19 cellular contexts compared by ENCODE assay signal in genomic region chr9:15498246-15499018, GRCh38. TPM values are rescaled to one million over a fixed set of nuclear protein-coding genes. Genes with fewer than 3 reads are reported as not detected.
DNase-seq lines count a peak whose midpoint lies in the region; ATAC-seq, FAIRE-seq and TF ChIP-seq lines count a peak whose summit lies in the region.
"Had no signal": no experiment of that assay in that cellular context is flagged by ENCODE, and none has a peak within 500 bp of the region (broad histone marks: within the 10 kb centered on the region; RNA-seq: fewer than 3 reads in every experiment).

No MANE protein-coding gene starts in this region.

- TF ChIP-seq RAD21 in A549 (conservative IDR thresholded peaks at IDR 0.05 in 1 of 2, IDR thresholded peaks at IDR 0.05 in 1 of 2), result no peak

- no peak for ATAC-seq in A549
- peak; percentile 56; the same call in 2 of the 3 replicates for ATAC-seq in SK-N-SH treated with all-trans-retinoic acid at 6 μM for 48 hours
- ATAC-seq in naive thymus-derived CD8-positive, alpha-beta T cell, result no peak
- no peak for ATAC-seq in GM18517 (IDR thresholded peaks at IDR 0.05; ENCODE audit: unreplicated experiment)

- WGBS in A549 (ENCODE audit: missing lambda C conversion rate), result 95% methylated on average over 13 of the region's 13 CpGs
- 94 to 98% methylated on average over 13 of the region's 13 CpGs for WGBS in thyroid gland, 2 donors

- no peak overlapping the region for H3K27ac ChIP-seq in A549
- no peak overlapping the region for H3K27ac ChIP-seq in thyroid gland
- H3K27ac ChIP-seq: BLaER1 treated with 17β-estradiol and CSF1 and Interleukin-3, amounts not matched to agents 10 nM and 100 nM; HL-60; PC-9; RWPE1 had no signal

- POLR2A ChIA-PET in A549 (lab: Yijun Ruan, JAX), result interaction anchor here (1.3 kb wide), 1 partner anchor 12 kb away, joined by 4 read pairs; the partner anchor contains the start of gene PSIP1
- POLR2A ChIA-PET in naive thymus-derived CD8-positive, alpha-beta T cell (lab: Charles Lee), result no interaction called here

- no peak for TF ChIP-seq EP300 in A549 (IDR thresholded peaks at IDR 0.05)

- no peak overlapping the region for H3K4me3 ChIP-seq in A549
- no peak overlapping the region for H3K4me3 ChIP-seq in thyroid gland (replicated peaks in 1 of 3)
- H3K4me3 ChIP-seq: BLaER1 treated with 17β-estradiol and CSF1 and Interleukin-3, amounts not matched to agents 10 nM and 100 nM; HAP-1; PC-9 had no signal

- no peaks in the 10 kb centered on the region for H3K27me3 ChIP-seq in thyroid gland
- H3K27me3 ChIP-seq: BLaER1 treated with 17β-estradiol and CSF1 and Interleukin-3, amounts not matched to agents 10 nM and 100 nM had no signal

- DNase-seq in A549 (ENCODE audit: low read depth in 1 of 2, low spot score in 1 of 2) (no peak), GM12891 (ENCODE audit: insufficient read length, low spot score) (no peak), thyroid gland (no peak), NCI-H146 treated with DMSO at 0.1 percent for 48 hours (lab: John Stamatoyannopoulos, UW; ENCODE audit: unreplicated experiment) (no peak), NCI-H2171 (lab: John Stamatoyannopoulos, UW) (no peak)
- DNase-seq in naive thymus-derived CD8-positive, alpha-beta T cell, result no peak
- DNase-seq: DMS79, NCI-H1417 treated with DMSO at 0.1 percent for 48 hours, NCI-H1930, NCI-H345, NCI-H524 treated with DMSO at 0.1 percent for 48 hours, PC-9, SIG-M5 had no signal

- H3K9me3 ChIP-seq in A549, result no peaks in the 10 kb centered on the region
- H3K9me3 ChIP-seq in thyroid gland, result no peaks in the 10 kb centered on the region
- H3K9me3 ChIP-seq: HAP-1 had no signal

- H3K4me2 ChIP-seq in A549, result no peak overlapping the region
- H3K4me2 ChIP-seq: BLaER1 treated with 17β-estradiol and CSF1 and Interleukin-3, amounts not matched to agents 10 nM and 100 nM; PC-9 had no signal

- H3K4me1 Mint-ChIP-seq in naive thymus-derived CD8-positive, alpha-beta T cell, result peaks cover 22 to 70% (median 62%) of the 10 kb centered on the region in 4 donors

- TF ChIP-seq POLR2A in A549 (IDR thresholded peaks at IDR 0.05; ENCODE audit: low read length) (no peak), GM12891 (IDR thresholded peaks at IDR 0.05; ENCODE audit: low read depth, low read length) (no peak), thyroid gland (IDR thresholded peaks at IDR 0.05) (no peak)

- intact Hi-C loops in thyroid gland (cut with DNase I), result no loop called here

- peak overlapping the region in 2 of 10 donors; percentile 22 to 59 for H3K4me3 Mint-ChIP-seq in naive thymus-derived CD8-positive, alpha-beta T cell

- H3K36me3 ChIP-seq in thyroid gland, result no peaks in the 10 kb centered on the region

- CTCF ChIA-PET in A549 (lab: Yijun Ruan, JAX), result interaction anchor here (1.2 to 2.6 kb wide), 2 partner anchors 11 to 12 kb away, joined by 3 to 9 read pairs; partner anchors contain the start of gene PSIP1

- H3K36me3 Mint-ChIP-seq in naive thymus-derived CD8-positive, alpha-beta T cell, result peaks cover 4 to 69% (median 8%) of the 10 kb centered on the region in 3 donors

- H3K27me3 Mint-ChIP-seq in naive thymus-derived CD8-positive, alpha-beta T cell, result no peaks in the 10 kb centered on the region

- FAIRE-seq in A549 (lab: Jason Lieb, UNC), result peak; percentile 36
- FAIRE-seq in GM12891 (lab: Jason Lieb, UNC), result no peak

- no peaks in the 10 kb centered on the region for H3K9me3 Mint-ChIP-seq in naive thymus-derived CD8-positive, alpha-beta T cell

- H3K27ac Mint-ChIP-seq in naive thymus-derived CD8-positive, alpha-beta T cell, result peak overlapping the region in 6 of 10 donors; percentile 4 to 90 (median 30)

- H3K4me1 ChIP-seq in A549, result no peaks in the 10 kb centered on the region
- H3K4me1 ChIP-seq in thyroid gland, result no peaks in the 10 kb centered on the region
- H3K4me1 ChIP-seq: BLaER1 treated with 17β-estradiol and CSF1 and Interleukin-3, amounts not matched to agents 10 nM and 100 nM; HAP-1 had no signal

- TF ChIP-seq CTCF in A549 (IDR thresholded peaks at IDR 0.05) (no peak), thyroid gland (IDR thresholded peaks at IDR 0.05) (no peak)

TF ChIP-seq in A549, 52 proteins besides CTCF, POLR2A, EP300 and RAD21:
- no peak for TF ChIP-seq TP53 (CRISPR knock-in tag; IDR thresholded peaks at IDR 0.05)
- no peak for TF ChIP-seq PBX3 (IDR thresholded peaks at IDR 0.05)
- TF ChIP-seq MAZ (IDR thresholded peaks at IDR 0.05; ENCODE audit: borderline replicate concordance, low read depth, low read length), result no peak

TF ChIP-seq in GM12891, 5 proteins besides CTCF, POLR2A, EP300 and RAD21:
- peak; percentile 37; the same call in 1 of the 2 replicates for TF ChIP-seq POLR2AphosphoS5 (IDR thresholded peaks at IDR 0.05; ENCODE audit: low read depth, low read length)
- no peak for TF ChIP-seq TAF1 (IDR thresholded peaks at IDR 0.05; ENCODE audit: low read depth, low read length)

TF ChIP-seq in SK-N-SH treated with all-trans-retinoic acid at 6 μM for 48 hours, 23 proteins besides CTCF, POLR2A, EP300 and RAD21 (continues in another document):
- TF ChIP-seq, protein P1, sequence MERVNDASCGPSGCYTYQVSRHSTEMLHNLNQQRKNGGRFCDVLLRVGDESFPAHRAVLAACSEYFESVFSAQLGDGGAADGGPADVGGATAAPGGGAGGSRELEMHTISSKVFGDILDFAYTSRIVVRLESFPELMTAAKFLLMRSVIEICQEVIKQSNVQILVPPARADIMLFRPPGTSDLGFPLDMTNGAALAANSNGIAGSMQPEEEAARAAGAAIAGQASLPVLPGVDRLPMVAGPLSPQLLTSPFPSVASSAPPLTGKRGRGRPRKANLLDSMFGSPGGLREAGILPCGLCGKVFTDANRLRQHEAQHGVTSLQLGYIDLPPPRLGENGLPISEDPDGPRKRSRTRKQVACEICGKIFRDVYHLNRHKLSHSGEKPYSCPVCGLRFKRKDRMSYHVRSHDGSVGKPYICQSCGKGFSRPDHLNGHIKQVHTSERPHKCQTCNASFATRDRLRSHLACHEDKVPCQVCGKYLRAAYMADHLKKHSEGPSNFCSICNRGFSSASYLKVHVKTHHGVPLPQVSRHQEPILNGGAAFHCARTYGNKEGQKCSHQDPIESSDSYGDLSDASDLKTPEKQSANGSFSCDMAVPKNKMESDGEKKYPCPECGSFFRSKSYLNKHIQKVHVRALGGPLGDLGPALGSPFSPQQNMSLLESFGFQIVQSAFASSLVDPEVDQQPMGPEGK (CRISPR knock-in tag; IDR thresholded peaks at IDR 0.05; ENCODE audit: borderline replicate concordance), result no peak
- TF ChIP-seq RARB (CRISPR knock-in tag; IDR thresholded peaks at IDR 0.05), result no peak
- TF ChIP-seq GLIS3 (CRISPR knock-in tag; IDR thresholded peaks at IDR 0.05), result no peak
- no peak for TF ChIP-seq ZNF8 (CRISPR knock-in tag; IDR thresholded peaks at IDR 0.05)
- TF ChIP-seq, protein P2, sequence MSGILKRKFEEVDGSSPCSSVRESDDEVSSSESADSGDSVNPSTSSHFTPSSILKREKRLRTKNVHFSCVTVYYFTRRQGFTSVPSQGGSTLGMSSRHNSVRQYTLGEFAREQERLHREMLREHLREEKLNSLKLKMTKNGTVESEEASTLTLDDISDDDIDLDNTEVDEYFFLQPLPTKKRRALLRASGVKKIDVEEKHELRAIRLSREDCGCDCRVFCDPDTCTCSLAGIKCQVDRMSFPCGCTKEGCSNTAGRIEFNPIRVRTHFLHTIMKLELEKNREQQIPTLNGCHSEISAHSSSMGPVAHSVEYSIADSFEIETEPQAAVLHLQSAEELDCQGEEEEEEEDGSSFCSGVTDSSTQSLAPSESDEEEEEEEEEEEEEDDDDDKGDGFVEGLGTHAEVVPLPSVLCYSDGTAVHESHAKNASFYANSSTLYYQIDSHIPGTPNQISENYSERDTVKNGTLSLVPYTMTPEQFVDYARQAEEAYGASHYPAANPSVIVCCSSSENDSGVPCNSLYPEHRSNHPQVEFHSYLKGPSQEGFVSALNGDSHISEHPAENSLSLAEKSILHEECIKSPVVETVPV (CRISPR knock-in tag; IDR thresholded peaks at IDR 0.05), result no peak
- TF ChIP-seq ESRRG (CRISPR knock-in tag; IDR thresholded peaks at IDR 0.05), result no peak
- no peak for TF ChIP-seq BACH2 (CRISPR knock-in tag; IDR thresholded peaks at IDR 0.05; ENCODE audit: borderline replicate concordance)
- TF ChIP-seq, protein P3, sequence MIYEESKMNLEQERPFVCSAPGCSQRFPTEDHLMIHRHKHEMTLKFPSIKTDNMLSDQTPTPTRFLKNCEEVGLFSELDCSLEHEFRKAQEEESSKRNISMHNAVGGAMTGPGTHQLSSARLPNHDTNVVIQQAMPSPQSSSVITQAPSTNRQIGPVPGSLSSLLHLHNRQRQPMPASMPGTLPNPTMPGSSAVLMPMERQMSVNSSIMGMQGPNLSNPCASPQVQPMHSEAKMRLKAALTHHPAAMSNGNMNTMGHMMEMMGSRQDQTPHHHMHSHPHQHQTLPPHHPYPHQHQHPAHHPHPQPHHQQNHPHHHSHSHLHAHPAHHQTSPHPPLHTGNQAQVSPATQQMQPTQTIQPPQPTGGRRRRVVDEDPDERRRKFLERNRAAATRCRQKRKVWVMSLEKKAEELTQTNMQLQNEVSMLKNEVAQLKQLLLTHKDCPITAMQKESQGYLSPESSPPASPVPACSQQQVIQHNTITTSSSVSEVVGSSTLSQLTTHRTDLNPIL (CRISPR knock-in tag; IDR thresholded peaks at IDR 0.05; ENCODE audit: low read depth), result no peak

RNA-seq across cellular contexts. Expression of gene PSIP1, which starts 12.3 kb away (rescaled TPM):
- polyA plus RNA-seq in A549 (2011; rRNA removed), result 62.5 and 119 TPM in 2 replicates
- 23.2 and 24.7 TPM in 2 replicates for polyA plus RNA-seq in A549 (2012; cell fraction: cytosol; rRNA removed)
- 27.0 and 28.1 TPM in 2 replicates for polyA plus RNA-seq in A549 (2012; cell fraction: nucleus; rRNA removed)
- polyA plus RNA-seq in A549 (2017; fragmentation: RNase III; extraction: RNeasy Plus Mini Kit Qiagen cat#74134 plus additional on column Dnase treatment), result 79.8 to 86.4 TPM (median 84.2 TPM) in 3 replicates
- 23.1 and 24.9 TPM in 2 replicates for polyA minus RNA-seq in A549 (2011; rRNA and poly(A)+ RNA removed)
- polyA plus RNA-seq in GM12891 (2012; ENCODE audit: low read depth, missing spikeins), result 147 TPM
- total RNA-seq in naive thymus-derived CD8-positive, alpha-beta T cell, result 100 to 1,000 TPM; 179 to 184 TPM
- 100 to 1,000 TPM; 113 to 163 (median 143) TPM for polyA plus RNA-seq in naive thymus-derived CD8-positive, alpha-beta T cell
- total RNA-seq in thyroid gland, result 100 to 1,000 TPM in 1 of 4 donors, 10 to 100 TPM in 3; 52.9 to 103 (median 62.7) TPM

RNA-seq across cellular contexts. Expression of gene CCDC171, which starts 54.4 kb away (rescaled TPM):
- polyA plus RNA-seq in A549 (2011; rRNA removed), result 1.3 and 1.4 TPM in 2 replicates
- 0.16 and 0.21 TPM in 2 replicates for polyA plus RNA-seq in A549 (2012; cell fraction: cytosol; rRNA removed)
- polyA plus RNA-seq in A549 (2012; cell fraction: nucleus; rRNA removed), result 0.31 and 0.49 TPM in 2 replicates
- 0.67 to 1.0 TPM (median 0.88 TPM) in 3 replicates for polyA plus RNA-seq in A549 (2017; fragmentation: RNase III; extraction: RNeasy Plus Mini Kit Qiagen cat#74134 plus additional on column Dnase treatment)
- polyA minus RNA-seq in A549 (2011; rRNA and poly(A)+ RNA removed), result 2.0 and 2.6 TPM in 2 replicates
- 1.0 TPM for polyA plus RNA-seq in GM12891 (2012; ENCODE audit: low read depth, missing spikeins)
- total RNA-seq in naive thymus-derived CD8-positive, alpha-beta T cell, result 1 to 10 TPM; 2.1 to 3.2 TPM
- under 1 TPM; 0.39 to 0.80 (median 0.48) TPM for polyA plus RNA-seq in naive thymus-derived CD8-positive, alpha-beta T cell
- total RNA-seq in thyroid gland, result 1 to 10 TPM; 6.2 to 9.6 (median 7.8) TPM
